ENCODE assay signal across 15 cellular contexts in the genomic region with DNA sequence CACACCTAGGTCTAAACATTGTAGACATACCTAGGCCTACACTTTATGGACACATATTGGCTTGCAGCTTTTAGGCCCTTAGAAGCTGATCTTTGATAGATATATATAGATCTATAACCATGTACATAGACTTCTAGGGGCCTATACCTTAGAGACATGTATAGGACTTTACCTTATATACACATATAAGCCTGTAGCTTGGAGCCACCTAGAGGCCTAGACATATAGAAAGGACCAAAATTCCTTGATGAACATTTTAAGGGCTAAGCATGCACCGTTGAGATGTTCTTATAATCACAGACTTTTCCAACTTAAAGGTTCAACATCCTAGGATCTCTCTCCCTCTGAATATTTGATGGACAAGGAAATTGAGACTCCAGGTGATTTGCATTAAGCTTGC.
DNase-seq lines count a peak whose midpoint lies in the region; ATAC-seq and TF ChIP-seq lines count a peak whose summit lies in the region.
"Had no signal": no experiment of that assay in that cellular context is flagged by ENCODE, and none has a peak within 500 bp of the region (broad histone marks: within the 10 kb centered on the region; RNA-seq: fewer than 3 reads in every experiment).

No MANE protein-coding gene starts in this region.

- ATAC-seq in GM18868 (IDR thresholded peaks at IDR 0.05; ENCODE audit: unreplicated experiment), result peak; percentile 55
- ATAC-seq in GM18861 (IDR thresholded peaks at IDR 0.05; ENCODE audit: unreplicated experiment), result no peak
- no peak for ATAC-seq in GM21529 (IDR thresholded peaks at IDR 0.05; ENCODE audit: unreplicated experiment)
- ATAC-seq: stimulated activated naive CD8-positive, alpha-beta T cell treated with anti-CD3 and anti-CD28 coated beads, Interleukin-15, Interleukin-2, amounts not matched to agents 100 U/mL and 50 U/mL, for 24 hours had no signal

- no peak overlapping the region for H3K27ac ChIP-seq in 22Rv1

- peaks cover 8% of the 10 kb centered on the region for H3K9me3 Mint-ChIP-seq in mesothelial cell of epicardium
- H3K9me3 Mint-ChIP-seq: activated naive CD8-positive, alpha-beta T cell treated with anti-CD3 and anti-CD28 coated beads for 36 hours; CD4-positive, alpha-beta T cell had no signal

- H3K27ac Mint-ChIP-seq in mesothelial cell of epicardium, result no peak overlapping the region
- H3K27ac Mint-ChIP-seq: activated naive CD8-positive, alpha-beta T cell treated with anti-CD3 and anti-CD28 coated beads for 36 hours; CD4-positive, alpha-beta T cell; naive B cell had no signal

- H3K4me3 ChIP-seq in choroid plexus epithelial cell (ENCODE audit: low read depth, low read length), result no peak overlapping the region

- DNase-seq in NCI-H748 (lab: John Stamatoyannopoulos, UW; ENCODE audit: unreplicated experiment), result peak; percentile 77
- DNase-seq in choroid plexus epithelial cell (ENCODE audit: low read depth), result peak; percentile 57
- DNase-seq in activated CD4-positive, alpha-beta T cell treated with anti-CD3 and anti-CD28 coated beads, Interleukin-2, amount 50 U/mL, for 4 hours, result no peak
- no peak for DNase-seq in mesothelial cell of epicardium (ENCODE audit: low spot score in 2 of 2, unreplicated experiment in 2 of 2)
- DNase-seq: activated naive CD8-positive, alpha-beta T cell treated with anti-CD3 and anti-CD28 coated beads for 36 hours; CD4-positive, alpha-beta T cell; effector memory CD4-positive, alpha-beta T cell; naive B cell; NCI-H1048; Right ventricle myocardium superior; stimulated activated naive CD8-positive, alpha-beta T cell treated with anti-CD3 and anti-CD28 coated beads, Interleukin-15, Interleukin-2, amounts not matched to agents 100 U/mL and 50 U/mL, for 24 hours had no signal

- H3K4me3 Mint-ChIP-seq in mesothelial cell of epicardium, result no peak overlapping the region
- H3K4me3 Mint-ChIP-seq: activated naive CD8-positive, alpha-beta T cell treated with anti-CD3 and anti-CD28 coated beads for 36 hours; CD4-positive, alpha-beta T cell; naive B cell had no signal

- TF ChIP-seq CTCF in 22Rv1 (IDR thresholded peaks at IDR 0.05), result peak; percentile 37
- TF ChIP-seq CTCF in choroid plexus epithelial cell (conservative IDR thresholded peaks at IDR 0.05; ENCODE audit: low read depth, low read length), result peak; percentile 55
- TF ChIP-seq CTCF in mesothelial cell of epicardium (IDR thresholded peaks at IDR 0.05; ENCODE audit: unreplicated experiment), result no peak

- peaks cover 10% of the 10 kb centered on the region for H3K4me1 Mint-ChIP-seq in mesothelial cell of epicardium
- H3K4me1 Mint-ChIP-seq: activated naive CD8-positive, alpha-beta T cell treated with anti-CD3 and anti-CD28 coated beads for 36 hours; naive B cell had no signal

- no peaks in the 10 kb centered on the region for H3K36me3 Mint-ChIP-seq in mesothelial cell of epicardium
- H3K36me3 Mint-ChIP-seq: activated naive CD8-positive, alpha-beta T cell treated with anti-CD3 and anti-CD28 coated beads for 36 hours; naive B cell had no signal

- no peaks in the 10 kb centered on the region for H3K27me3 Mint-ChIP-seq in mesothelial cell of epicardium (ENCODE audit: low read depth)
- H3K27me3 Mint-ChIP-seq: activated naive CD8-positive, alpha-beta T cell treated with anti-CD3 and anti-CD28 coated beads for 36 hours; CD4-positive, alpha-beta T cell; naive B cell had no signal

Comparison
In these comparisons a context has a peak if more than half of its experiments do, and no peak if none do; other contexts are left out.
1. DNase-seq: peak in NCI-H748 (single experiment) and choroid plexus epithelial cell (single experiment); none in activated CD4-positive, alpha-beta T cell treated with anti-CD3 and anti-CD28 coated beads, Interleukin-2, amount 50 U/mL, for 4 hours (0 of 2) and mesothelial cell of epicardium (0 of 2).